1 cellular context compared by ENCODE assay signal in the genomic region with DNA sequence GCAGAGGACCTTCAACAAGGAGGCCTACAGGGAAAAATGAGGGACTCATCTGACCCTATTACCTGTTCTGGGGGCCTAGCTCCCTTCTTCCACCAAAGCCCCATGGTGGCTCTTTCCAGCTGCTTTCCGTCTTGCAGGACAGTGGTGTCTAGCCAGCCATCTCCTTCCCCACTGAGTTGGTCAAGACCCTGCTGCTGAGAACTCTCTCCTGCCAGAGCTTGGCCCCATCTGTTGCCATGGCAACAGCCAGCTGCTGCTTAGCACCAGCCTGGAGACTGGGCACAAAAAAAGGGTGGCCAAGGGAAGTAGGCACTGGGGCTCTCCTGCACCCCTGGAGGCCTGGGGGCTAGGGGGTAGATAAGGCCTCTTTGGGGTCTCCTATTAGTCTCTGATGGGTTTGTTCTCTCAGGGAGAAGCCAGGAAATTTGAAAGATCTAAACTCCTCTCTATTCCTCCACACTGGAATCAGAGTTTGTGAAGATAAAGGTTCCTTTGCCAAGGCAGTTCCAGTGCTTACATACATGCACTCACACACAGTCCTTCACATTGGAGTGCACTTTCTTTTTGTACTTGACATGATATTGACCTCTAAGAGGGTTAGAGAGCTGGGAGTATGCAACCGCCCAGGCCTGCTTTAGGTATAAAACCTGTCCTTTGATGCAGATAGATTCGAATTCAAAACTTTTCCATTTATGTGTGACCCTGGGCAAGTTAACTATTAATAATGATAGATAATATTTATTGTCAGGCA.
TF ChIP-seq lines count a peak whose summit lies in the region.

No MANE protein-coding gene starts in this region.

TF ChIP-seq in GM23338, 12 proteins besides CTCF, POLR2A, EP300 and RAD21 (continued from another document):
- TF ChIP-seq, protein P1, sequence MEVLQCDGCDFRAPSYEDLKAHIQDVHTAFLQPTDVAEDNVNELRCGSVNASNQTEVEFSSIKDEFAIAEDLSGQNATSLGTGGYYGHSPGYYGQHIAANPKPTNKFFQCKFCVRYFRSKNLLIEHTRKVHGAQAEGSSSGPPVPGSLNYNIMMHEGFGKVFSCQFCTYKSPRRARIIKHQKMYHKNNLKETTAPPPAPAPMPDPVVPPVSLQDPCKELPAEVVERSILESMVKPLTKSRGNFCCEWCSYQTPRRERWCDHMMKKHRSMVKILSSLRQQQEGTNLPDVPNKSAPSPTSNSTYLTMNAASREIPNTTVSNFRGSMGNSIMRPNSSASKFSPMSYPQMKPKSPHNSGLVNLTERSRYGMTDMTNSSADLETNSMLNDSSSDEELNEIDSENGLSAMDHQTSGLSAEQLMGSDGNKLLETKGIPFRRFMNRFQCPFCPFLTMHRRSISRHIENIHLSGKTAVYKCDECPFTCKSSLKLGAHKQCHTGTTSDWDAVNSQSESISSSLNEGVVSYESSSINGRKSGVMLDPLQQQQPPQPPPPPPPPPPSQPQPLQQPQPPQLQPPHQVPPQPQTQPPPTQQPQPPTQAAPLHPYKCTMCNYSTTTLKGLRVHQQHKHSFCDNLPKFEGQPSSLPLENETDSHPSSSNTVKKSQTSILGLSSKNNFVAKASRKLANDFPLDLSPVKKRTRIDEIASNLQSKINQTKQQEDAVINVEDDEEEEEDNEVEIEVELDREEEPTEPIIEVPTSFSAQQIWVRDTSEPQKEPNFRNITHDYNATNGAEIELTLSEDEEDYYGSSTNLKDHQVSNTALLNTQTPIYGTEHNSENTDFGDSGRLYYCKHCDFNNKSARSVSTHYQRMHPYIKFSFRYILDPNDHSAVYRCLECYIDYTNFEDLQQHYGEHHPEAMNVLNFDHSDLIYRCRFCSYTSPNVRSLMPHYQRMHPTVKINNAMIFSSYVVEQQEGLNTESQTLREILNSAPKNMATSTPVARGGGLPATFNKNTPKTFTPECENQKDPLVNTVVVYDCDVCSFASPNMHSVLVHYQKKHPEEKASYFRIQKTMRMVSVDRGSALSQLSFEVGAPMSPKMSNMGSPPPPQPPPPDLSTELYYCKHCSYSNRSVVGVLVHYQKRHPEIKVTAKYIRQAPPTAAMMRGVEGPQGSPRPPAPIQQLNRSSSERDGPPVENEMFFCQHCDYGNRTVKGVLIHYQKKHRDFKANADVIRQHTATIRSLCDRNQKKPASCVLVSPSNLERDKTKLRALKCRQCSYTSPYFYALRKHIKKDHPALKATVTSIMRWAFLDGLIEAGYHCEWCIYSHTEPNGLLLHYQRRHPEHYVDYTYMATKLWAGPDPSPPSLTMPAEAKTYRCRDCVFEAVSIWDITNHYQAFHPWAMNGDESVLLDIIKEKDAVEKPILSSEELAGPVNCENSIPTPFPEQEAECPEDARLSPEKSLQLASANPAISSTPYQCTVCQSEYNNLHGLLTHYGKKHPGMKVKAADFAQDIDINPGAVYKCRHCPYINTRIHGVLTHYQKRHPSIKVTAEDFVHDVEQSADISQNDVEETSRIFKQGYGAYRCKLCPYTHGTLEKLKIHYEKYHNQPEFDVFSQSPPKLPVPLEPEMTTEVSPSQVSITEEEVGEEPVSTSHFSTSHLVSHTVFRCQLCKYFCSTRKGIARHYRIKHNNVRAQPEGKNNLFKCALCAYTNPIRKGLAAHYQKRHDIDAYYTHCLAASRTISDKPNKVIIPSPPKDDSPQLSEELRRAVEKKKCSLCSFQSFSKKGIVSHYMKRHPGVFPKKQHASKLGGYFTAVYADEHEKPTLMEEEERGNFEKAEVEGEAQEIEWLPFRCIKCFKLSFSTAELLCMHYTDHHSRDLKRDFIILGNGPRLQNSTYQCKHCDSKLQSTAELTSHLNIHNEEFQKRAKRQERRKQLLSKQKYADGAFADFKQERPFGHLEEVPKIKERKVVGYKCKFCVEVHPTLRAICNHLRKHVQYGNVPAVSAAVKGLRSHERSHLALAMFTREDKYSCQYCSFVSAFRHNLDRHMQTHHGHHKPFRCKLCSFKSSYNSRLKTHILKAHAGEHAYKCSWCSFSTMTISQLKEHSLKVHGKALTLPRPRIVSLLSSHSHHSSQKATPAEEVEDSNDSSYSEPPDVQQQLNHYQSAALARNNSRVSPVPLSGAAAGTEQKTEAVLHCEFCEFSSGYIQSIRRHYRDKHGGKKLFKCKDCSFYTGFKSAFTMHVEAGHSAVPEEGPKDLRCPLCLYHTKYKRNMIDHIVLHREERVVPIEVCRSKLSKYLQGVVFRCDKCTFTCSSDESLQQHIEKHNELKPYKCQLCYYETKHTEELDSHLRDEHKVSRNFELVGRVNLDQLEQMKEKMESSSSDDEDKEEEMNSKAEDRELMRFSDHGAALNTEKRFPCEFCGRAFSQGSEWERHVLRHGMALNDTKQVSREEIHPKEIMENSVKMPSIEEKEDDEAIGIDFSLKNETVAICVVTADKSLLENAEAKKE (CRISPR knock-in tag; IDR thresholded peaks at IDR 0.05), result no peak
- no peak for TF ChIP-seq ZNF331 (CRISPR knock-in tag; IDR thresholded peaks at IDR 0.05; ENCODE audit: low read depth)
- TF ChIP-seq, protein P2, sequence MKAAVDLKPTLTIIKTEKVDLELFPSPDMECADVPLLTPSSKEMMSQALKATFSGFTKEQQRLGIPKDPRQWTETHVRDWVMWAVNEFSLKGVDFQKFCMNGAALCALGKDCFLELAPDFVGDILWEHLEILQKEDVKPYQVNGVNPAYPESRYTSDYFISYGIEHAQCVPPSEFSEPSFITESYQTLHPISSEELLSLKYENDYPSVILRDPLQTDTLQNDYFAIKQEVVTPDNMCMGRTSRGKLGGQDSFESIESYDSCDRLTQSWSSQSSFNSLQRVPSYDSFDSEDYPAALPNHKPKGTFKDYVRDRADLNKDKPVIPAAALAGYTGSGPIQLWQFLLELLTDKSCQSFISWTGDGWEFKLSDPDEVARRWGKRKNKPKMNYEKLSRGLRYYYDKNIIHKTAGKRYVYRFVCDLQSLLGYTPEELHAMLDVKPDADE (IDR thresholded peaks at IDR 0.05), result no peak
- no peak for TF ChIP-seq JUNB (IDR thresholded peaks at IDR 0.05; ENCODE audit: unreplicated experiment)
